27 cellular contexts compared by ENCODE assay signal in the genomic region with DNA sequence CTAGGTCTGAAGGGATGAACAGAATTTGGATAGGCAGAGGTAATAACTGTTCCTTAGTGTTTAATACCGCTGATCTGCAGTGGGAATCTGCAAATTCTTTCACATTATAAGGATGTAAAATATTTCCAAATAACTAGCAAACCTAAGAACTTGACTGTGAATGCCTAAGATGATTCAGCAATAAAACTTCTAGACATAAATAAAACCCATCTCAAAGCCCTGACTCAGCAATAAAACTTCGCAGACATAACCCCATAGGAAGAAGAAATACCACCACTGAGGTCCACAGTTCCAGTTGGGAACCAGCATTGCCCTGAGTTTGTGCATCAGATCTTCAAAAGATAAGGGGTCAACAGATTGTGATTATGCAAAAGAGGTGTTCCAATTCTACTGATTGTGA.
DNase-seq lines count a peak whose midpoint lies in the region; ATAC-seq and TF ChIP-seq lines count a peak whose summit lies in the region.
"Had no signal": no experiment of that assay in that cellular context is flagged by ENCODE, and none has a peak within 500 bp of the region (broad histone marks: within the 10 kb centered on the region; RNA-seq: fewer than 3 reads in every experiment).

No MANE protein-coding gene starts in this region.

- TF ChIP-seq CTCF in fibroblast of villous mesenchyme (IDR thresholded peaks at IDR 0.05; ENCODE audit: insufficient read depth, low read depth, low read length), result no peak
- TF ChIP-seq CTCF in GM13976 (IDR thresholded peaks at IDR 0.05; ENCODE audit: borderline replicate concordance, control extremely low read depth, extremely low read depth, insufficient read depth, missing control alignments), result no peak

- no peak overlapping the region for H3K4me3 Mint-ChIP-seq in effector memory CD8-positive, alpha-beta T cell
- H3K4me3 Mint-ChIP-seq: activated CD4-positive, alpha-beta memory T cell treated with anti-CD3 and anti-CD28 coated beads, Interleukin-2, amount 10 ng/mL, durations not matched to agents 7 days and 5 days; neural crest cell; T-cell had no signal

- intact Hi-C loops in Right ventricle myocardium inferior (cut with DNase I), result no loop called here

- no peaks in the 10 kb centered on the region for H3K36me3 Mint-ChIP-seq in effector memory CD8-positive, alpha-beta T cell (ENCODE audit: insufficient read depth)
- H3K36me3 Mint-ChIP-seq: T-cell had no signal

- H3K9me3 Mint-ChIP-seq in effector memory CD8-positive, alpha-beta T cell, result peaks cover 3 to 11% of the 10 kb centered on the region in 2 donors

- no peak for ATAC-seq in effector memory CD8-positive, alpha-beta T cell (replicated peaks)
- ATAC-seq in Right ventricle myocardium inferior, result no peak
- ATAC-seq: Panc1, T-cell had no signal

- H3K27me3 Mint-ChIP-seq in effector memory CD8-positive, alpha-beta T cell, result no peaks in the 10 kb centered on the region
- H3K27me3 Mint-ChIP-seq: activated CD4-positive, alpha-beta memory T cell treated with anti-CD3 and anti-CD28 coated beads, Interleukin-2, amount 10 ng/mL, durations not matched to agents 7 days and 5 days; T-cell had no signal

- no peaks in the 10 kb centered on the region for H3K4me1 Mint-ChIP-seq in effector memory CD8-positive, alpha-beta T cell (ENCODE audit: low read depth in 2 of 2)
- H3K4me1 Mint-ChIP-seq: activated CD4-positive, alpha-beta memory T cell treated with anti-CD3 and anti-CD28 coated beads, Interleukin-2, amount 10 ng/mL, durations not matched to agents 7 days and 5 days; neural crest cell; T-cell had no signal

- no peak overlapping the region for H3K4me3 ChIP-seq in fibroblast of villous mesenchyme (ENCODE audit: low read depth, low read length)
- H3K4me3 ChIP-seq: coronary artery, esophagus squamous epithelium, sigmoid colon, tibial nerve had no signal

- peak; percentile 1 for DNase-seq in DMS 273 (lab: John Stamatoyannopoulos, UW; ENCODE audit: unreplicated experiment)
- no peak for DNase-seq in DMS 273 treated with DMSO at 0.1 percent for 48 hours (lab: John Stamatoyannopoulos, UW)
- peak; percentile 51 for DNase-seq in astrocyte of the hippocampus (ENCODE audit: low read depth, low spot score)
- peak; percentile 27 for DNase-seq in fibroblast of villous mesenchyme (ENCODE audit: low read depth)
- DNase-seq in GM13976 (ENCODE audit: low spot score), result no peak
- DNase-seq in effector memory CD8-positive, alpha-beta T cell, result no peak
- no peak for DNase-seq in Right ventricle myocardium inferior (ENCODE audit: missing footprints)
- DNase-seq in GDM1 (lab: John Stamatoyannopoulos, UW), result no peak
- DNase-seq: activated CD4-positive, alpha-beta memory T cell treated with anti-CD3 and anti-CD28 coated beads, Interleukin-2, amount 10 ng/mL, durations not matched to agents 7 days and 5 days; activated CD4-positive, CD25-positive, alpha-beta regulatory T cell treated with anti-CD3 and anti-CD28 coated beads, Interleukin-2, amount 50 U/mL, for 72 hours; activated gamma-delta T cell; activated T-cell treated with anti-CD3 and anti-CD28 coated beads for 4 hours; DMS79 treated with DMSO at 0.1 percent for 48 hours; esophagus squamous epithelium; glutamatergic neuron; KBM-7; mammary epithelial cell; NCI-H146; NCI-H2171; NCI-H526; sigmoid colon; stimulated activated CD8-positive, alpha-beta memory T cell treated with anti-CD3 and anti-CD28 coated beads, Interleukin-4, amount 100 ng/mL, for 48 hours; T-cell had no signal

- no peak overlapping the region for H3K27ac Mint-ChIP-seq in effector memory CD8-positive, alpha-beta T cell
- H3K27ac Mint-ChIP-seq: activated CD4-positive, alpha-beta memory T cell treated with anti-CD3 and anti-CD28 coated beads, Interleukin-2, amount 10 ng/mL, durations not matched to agents 7 days and 5 days; T-cell had no signal

- in situ Hi-C loops in GM13976 (cut with MboI; ENCODE audit: low sequenced_read_pairs, unreplicated experiment), result no loop called here

Comparison
In these comparisons a context has a peak if more than half of its experiments do, and no peak if none do; other contexts are left out.
1. DNase-seq: peak in DMS 273 (single experiment), astrocyte of the hippocampus (single experiment) and fibroblast of villous mesenchyme (single experiment); none in DMS 273 treated with DMSO at 0.1 percent for 48 hours (single experiment), GM13976 (single experiment), effector memory CD8-positive, alpha-beta T cell (0 of 3), Right ventricle myocardium inferior (single experiment) and GDM1 (single experiment).